In the genomic region with DNA sequence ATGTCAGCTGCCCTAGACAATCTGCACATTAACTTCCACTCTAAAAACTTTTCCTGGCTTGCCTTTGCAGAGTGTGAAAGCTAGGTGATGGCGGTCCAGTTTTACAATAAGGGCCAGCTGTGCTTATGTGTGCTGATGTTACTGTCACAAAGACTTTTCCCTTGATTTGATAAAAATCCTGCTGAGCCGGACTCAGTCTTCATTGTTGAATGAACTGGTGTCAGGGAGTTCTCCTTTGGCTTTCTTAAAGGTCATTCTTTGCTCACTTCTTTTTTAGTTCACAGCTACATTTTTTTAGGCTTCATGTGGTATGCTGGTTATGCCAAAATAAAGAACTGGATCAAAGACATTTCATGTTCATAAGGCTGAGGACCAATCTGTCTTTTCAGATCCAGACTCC, we compare ENCODE assay signal across 28 cellular contexts.
"Had no signal": no experiment of that assay in that cellular context is flagged by ENCODE, and none has a peak within 500 bp of the region (broad histone marks: within the 10 kb centered on the region; RNA-seq: fewer than 3 reads in every experiment).

No MANE protein-coding gene starts in this region.

- DNase-seq: central memory CD4-positive, alpha-beta T cell; colonic mucosa; effector CD8-positive, alpha-beta T cell; foreskin fibroblast; gastrocnemius medialis; heart left ventricle; left cardiac atrium; left ventricle myocardium superior; lower lobe of right lung; naive thymus-derived CD8-positive, alpha-beta T cell; nephron progenitor cell; occipital lobe; stimulated activated CD4-positive, alpha-beta T cell treated with anti-CD3 and anti-CD28 coated beads, Interleukin-12 subunit alpha, Interleukin-12 subunit beta, amount 100 ng/mL, for 4 hours; stimulated activated CD4-positive, alpha-beta T cell treated with anti-CD3 and anti-CD28 coated beads, Interleukin-1b, Interleukin-23, amount 100 ng/mL, for 48 hours; stimulated activated CD4-positive, alpha-beta T cell treated with anti-CD3 and anti-CD28 coated beads, Interleukin-4, amount 100 ng/mL, for 1 hour; stimulated activated CD8-positive, alpha-beta memory T cell treated with anti-CD3 and anti-CD28 coated beads, Interleukin-4, amount 100 ng/mL, for 48 hours; stimulated activated naive CD4-positive, alpha-beta T cell; stimulated activated naive CD8-positive, alpha-beta T cell treated with anti-CD3 and anti-CD28 coated beads, Interleukin-15, amount 100 ng/mL, for 72 hours; thyroid gland had no signal

- ATAC-seq: gastrocnemius medialis; left ventricle myocardium superior; lower lobe of right lung; naive thymus-derived CD8-positive, alpha-beta T cell; sciatic nerve; stimulated activated naive CD8-positive, alpha-beta T cell treated with anti-CD3 and anti-CD28 coated beads, Interleukin-15, amount 100 ng/mL, for 72 hours had no signal

- H3K4me1 Mint-ChIP-seq: naive thymus-derived CD8-positive, alpha-beta T cell; nephron progenitor cell; stimulated activated naive CD8-positive, alpha-beta T cell treated with anti-CD3 and anti-CD28 coated beads, Interleukin-15, amount 100 ng/mL, for 72 hours had no signal

- H3K4me3 ChIP-seq: colonic mucosa, gastrocnemius medialis, heart left ventricle, hepatocyte, lower lobe of right lung, prostate gland, right atrium auricular region, smooth muscle cell, suprapubic skin, thyroid gland had no signal

- H3K4me3 Mint-ChIP-seq: dendritic cell treated with granulocyte-macrophage colony-stimulating factor and Interleukin-4, amounts not matched to agents 40 ng/mL and 50 ng/mL, for 4 days; naive thymus-derived CD8-positive, alpha-beta T cell; nephron progenitor cell; stimulated activated naive CD8-positive, alpha-beta T cell treated with anti-CD3 and anti-CD28 coated beads, Interleukin-15, amount 100 ng/mL, for 72 hours; type B pancreatic cell had no signal

- H3K9ac ChIP-seq: parathyroid adenoma had no signal

- H3K36me3 ChIP-seq: colonic mucosa, gastrocnemius medialis, heart left ventricle, lower lobe of right lung, prostate gland, right atrium auricular region, suprapubic skin, thyroid gland had no signal

- H3K27me3 ChIP-seq: colonic mucosa, gastrocnemius medialis, heart left ventricle, hepatocyte, right atrium auricular region, suprapubic skin, thyroid gland had no signal

- H3K9me3 Mint-ChIP-seq: dendritic cell treated with granulocyte-macrophage colony-stimulating factor and Interleukin-4, amounts not matched to agents 40 ng/mL and 50 ng/mL, for 4 days; naive thymus-derived CD8-positive, alpha-beta T cell; nephron progenitor cell; stimulated activated naive CD8-positive, alpha-beta T cell treated with anti-CD3 and anti-CD28 coated beads, Interleukin-15, amount 100 ng/mL, for 72 hours; type B pancreatic cell had no signal

- H3K27ac ChIP-seq: colonic mucosa, gastrocnemius medialis, hepatocyte, lower lobe of right lung, parathyroid adenoma, prostate gland, right atrium auricular region, suprapubic skin, thyroid gland had no signal

- H3K27me3 Mint-ChIP-seq: dendritic cell treated with granulocyte-macrophage colony-stimulating factor and Interleukin-4, amounts not matched to agents 40 ng/mL and 50 ng/mL, for 4 days; naive thymus-derived CD8-positive, alpha-beta T cell; stimulated activated naive CD8-positive, alpha-beta T cell treated with anti-CD3 and anti-CD28 coated beads, Interleukin-15, amount 100 ng/mL, for 72 hours; type B pancreatic cell had no signal

- H3K4me1 ChIP-seq: colonic mucosa, lower lobe of right lung, parathyroid adenoma, prostate gland, suprapubic skin, thyroid gland had no signal

- H3K9me3 ChIP-seq: colonic mucosa, gastrocnemius medialis, heart left ventricle, lower lobe of right lung, prostate gland, right atrium auricular region, suprapubic skin, thyroid gland had no signal

- H3K27ac Mint-ChIP-seq: dendritic cell treated with granulocyte-macrophage colony-stimulating factor and Interleukin-4, amounts not matched to agents 40 ng/mL and 50 ng/mL, for 4 days; nephron progenitor cell; type B pancreatic cell had no signal
